Comparison of ENCODE assay signal across 35 cellular contexts in the genomic region with DNA sequence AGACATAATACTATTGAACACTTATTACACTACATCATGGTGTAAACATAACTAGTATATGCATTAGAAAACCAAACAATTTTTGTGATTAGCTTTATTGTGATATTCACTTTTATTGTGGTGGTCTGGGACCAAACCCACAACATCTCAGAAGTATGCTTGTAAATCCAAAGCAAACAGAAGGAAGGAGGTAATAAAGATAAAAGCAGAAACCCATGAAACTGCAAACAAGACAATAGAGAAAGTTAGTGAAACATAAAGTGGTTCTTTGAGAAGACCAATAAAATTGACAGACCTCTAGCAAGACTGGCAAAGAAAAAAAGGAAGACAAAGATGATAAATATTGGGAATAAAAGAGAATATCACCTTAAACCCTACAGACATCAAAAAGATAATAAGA.
"Had no signal": no experiment of that assay in that cellular context is flagged by ENCODE, and none has a peak within 500 bp of the region (broad histone marks: within the 10 kb centered on the region; RNA-seq: fewer than 3 reads in every experiment).

No MANE protein-coding gene starts in this region.

- H3K27ac ChIP-seq: ascending aorta, cardiac muscle cell, colonic mucosa, VCaP had no signal

- H3K4me3 Mint-ChIP-seq: activated CD4-positive, alpha-beta memory T cell treated with anti-CD3 and anti-CD28 coated beads, Interleukin-2, amount 10 ng/mL, durations not matched to agents 7 days and 5 days; activated CD4-positive, alpha-beta T cell treated with anti-CD3 and anti-CD28 coated beads for 36 hours; activated CD4-positive, alpha-beta T cell treated with anti-CD3 and anti-CD28 coated beads, Interleukin-2, amount 10 ng/mL, durations not matched to agents 7 days and 5 days; activated CD8-positive, alpha-beta memory T cell treated with anti-CD3 and anti-CD28 coated beads, Interleukin-2, amount 10 ng/mL, durations not matched to agents 7 days and 5 days; activated CD8-positive, alpha-beta T cell treated with anti-CD3 and anti-CD28 coated beads, Interleukin-2, amount 10 ng/mL, durations not matched to agents 7 days and 5 days; activated naive CD4-positive, alpha-beta T cell treated with anti-CD3 and anti-CD28 coated beads, Interleukin-2, amount 10 ng/mL, durations not matched to agents 7 days and 5 days; activated naive CD4-positive, alpha-beta T cell treated with anti-CD3 and anti-CD28 coated beads, Interleukin-2, amount 50 U/mL, for 24 hours; activated naive CD8-positive, alpha-beta T cell; activated naive CD8-positive, alpha-beta T cell treated with anti-CD3 and anti-CD28 coated beads, Interleukin-2, amount 10 ng/mL, durations not matched to agents 7 days and 5 days; activated naive CD8-positive, alpha-beta T cell treated with anti-CD3 and anti-CD28 coated beads, Interleukin-2, amount 50 U/mL, for 24 hours; activated T-cell treated with anti-CD3 and anti-CD28 coated beads, Interleukin-2, amount 50 U/mL, for 24 hours; brain; T-helper 1 cell treated with Interleukin-12 subunit alpha and Interleukin-12 subunit beta and Interleukin-4 antibody, amounts not matched to agents 30 μg/mL and 1 μg/mL, for 36 hours; T-helper 2 cell treated with Interferon-gamma antibody and Interleukin-4, amounts not matched to agents 5 μg/mL and 100 μg/mL, for 36 hours had no signal

- H3K27me3 ChIP-seq: ascending aorta, cardiac muscle cell, colonic mucosa had no signal

- H3K4me3 ChIP-seq: ascending aorta, cardiac muscle cell, colonic mucosa had no signal

- H3K27ac Mint-ChIP-seq: activated CD4-positive, alpha-beta memory T cell treated with anti-CD3 and anti-CD28 coated beads, Interleukin-2, amount 10 ng/mL, durations not matched to agents 7 days and 5 days; activated CD4-positive, alpha-beta T cell treated with anti-CD3 and anti-CD28 coated beads for 36 hours; activated CD4-positive, alpha-beta T cell treated with anti-CD3 and anti-CD28 coated beads, Interleukin-2, amount 10 ng/mL, durations not matched to agents 7 days and 5 days; activated CD8-positive, alpha-beta memory T cell treated with anti-CD3 and anti-CD28 coated beads, Interleukin-2, amount 10 ng/mL, durations not matched to agents 7 days and 5 days; activated CD8-positive, alpha-beta T cell treated with anti-CD3 and anti-CD28 coated beads, Interleukin-2, amount 10 ng/mL, durations not matched to agents 7 days and 5 days; activated naive CD4-positive, alpha-beta T cell treated with anti-CD3 and anti-CD28 coated beads, Interleukin-2, amount 10 ng/mL, durations not matched to agents 7 days and 5 days; activated naive CD4-positive, alpha-beta T cell treated with anti-CD3 and anti-CD28 coated beads, Interleukin-2, amount 50 U/mL, for 24 hours; activated naive CD8-positive, alpha-beta T cell; activated naive CD8-positive, alpha-beta T cell treated with anti-CD3 and anti-CD28 coated beads, Interleukin-2, amount 10 ng/mL, durations not matched to agents 7 days and 5 days; activated naive CD8-positive, alpha-beta T cell treated with anti-CD3 and anti-CD28 coated beads, Interleukin-2, amount 50 U/mL, for 24 hours; activated T-cell treated with anti-CD3 and anti-CD28 coated beads, Interleukin-2, amount 50 U/mL, for 24 hours; activated T-helper 2 cell treated with anti-CD3 and anti-CD28 coated beads, Interferon-gamma antibody, Interleukin-2, Interleukin-4, amounts not matched to agents 10 μg/mL and 5 μg/mL and 100 μg/mL, durations not matched to agents 14 hours and 24 hours and 36 hours; brain; T-helper 1 cell treated with Interleukin-12 subunit alpha and Interleukin-12 subunit beta and Interleukin-4 antibody, amounts not matched to agents 30 μg/mL and 1 μg/mL, for 36 hours; T-helper 2 cell treated with Interferon-gamma antibody and Interleukin-4, amounts not matched to agents 5 μg/mL and 100 μg/mL, for 36 hours had no signal

- H3K9me3 ChIP-seq: colonic mucosa had no signal

- H3K4me1 ChIP-seq: ascending aorta, colonic mucosa had no signal

- H3K36me3 ChIP-seq: ascending aorta, cardiac muscle cell, colonic mucosa had no signal

- DNase-seq: activated CD4-positive, alpha-beta memory T cell treated with anti-CD3 and anti-CD28 coated beads, Interleukin-2, amount 10 ng/mL, durations not matched to agents 7 days and 5 days; activated CD4-positive, alpha-beta T cell treated with anti-CD3 and anti-CD28 coated beads for 1 hour; activated CD4-positive, alpha-beta T cell treated with anti-CD3 and anti-CD28 coated beads for 36 hours; activated CD4-positive, alpha-beta T cell treated with anti-CD3 and anti-CD28 coated beads for 48 hours; activated CD4-positive, alpha-beta T cell treated with anti-CD3 and anti-CD28 coated beads, Interleukin-2, amount 10 ng/mL, durations not matched to agents 7 days and 5 days; activated CD4-positive, alpha-beta T cell treated with anti-CD3 and anti-CD28 coated beads, Interleukin-2, amount 50 U/mL, for 48 hours; activated CD4-positive, CD25-positive, alpha-beta regulatory T cell; activated CD8-positive, alpha-beta memory T cell treated with anti-CD3 and anti-CD28 coated beads for 24 hours; activated CD8-positive, alpha-beta memory T cell treated with anti-CD3 and anti-CD28 coated beads, Interleukin-2, amount 10 ng/mL, durations not matched to agents 7 days and 5 days; activated CD8-positive, alpha-beta memory T cell treated with anti-CD3 and anti-CD28 coated beads, Interleukin-2, amount 50 U/mL, for 48 hours; activated CD8-positive, alpha-beta T cell treated with anti-CD3 and anti-CD28 coated beads, Interleukin-2, amount 10 ng/mL, durations not matched to agents 7 days and 5 days; activated effector memory CD4-positive, alpha-beta T cell treated with Interleukin-2 at 50 U/mL for 16 hours; activated gamma-delta T cell; activated naive CD4-positive, alpha-beta T cell treated with anti-CD3 and anti-CD28 coated beads, Interleukin-2, amount 10 ng/mL, durations not matched to agents 7 days and 5 days; activated naive CD4-positive, alpha-beta T cell treated with Interleukin-2 at 50 U/mL for 16 hours; activated naive CD8-positive, alpha-beta T cell treated with anti-CD3 and anti-CD28 coated beads, Interleukin-2, amount 10 ng/mL, durations not matched to agents 7 days and 5 days; activated naive CD8-positive, alpha-beta T cell treated with anti-CD3 and anti-CD28 coated beads, Interleukin-2, amount 50 U/mL, for 24 hours; activated T-cell treated with anti-CD3 and anti-CD28 coated beads, Interleukin-2, amount 50 U/mL, for 24 hours; activated T-cell treated with anti-CD3 and anti-CD28 coated beads, Interleukin-2, amount 50 U/mL, for 48 hours; amygdala; anterior cingulate cortex; caudate nucleus; colonic mucosa; T-helper 2 cell; T-helper 9 cell had no signal

- H3K27me3 Mint-ChIP-seq: activated CD4-positive, alpha-beta T cell treated with anti-CD3 and anti-CD28 coated beads for 36 hours; activated CD4-positive, alpha-beta T cell treated with anti-CD3 and anti-CD28 coated beads, Interleukin-2, amount 10 ng/mL, durations not matched to agents 7 days and 5 days; activated naive CD4-positive, alpha-beta T cell treated with anti-CD3 and anti-CD28 coated beads, Interleukin-2, amount 50 U/mL, for 24 hours; activated naive CD8-positive, alpha-beta T cell; activated naive CD8-positive, alpha-beta T cell treated with anti-CD3 and anti-CD28 coated beads, Interleukin-2, amount 50 U/mL, for 24 hours; activated T-cell treated with anti-CD3 and anti-CD28 coated beads, Interleukin-2, amount 50 U/mL, for 24 hours; brain had no signal

- H3K36me3 Mint-ChIP-seq: brain had no signal

- ATAC-seq: activated CD4-positive, alpha-beta T cell treated with anti-CD3 and anti-CD28 coated beads for 36 hours; activated CD4-positive, CD25-positive, alpha-beta regulatory T cell treated with anti-CD3 and anti-CD28 coated beads, Interleukin-2, amount 50 U/mL, for 24 hours; activated CD8-positive, alpha-beta memory T cell treated with anti-CD3 and anti-CD28 coated beads, Interleukin-2, amount 10 ng/mL, durations not matched to agents 7 days and 5 days; activated CD8-positive, alpha-beta T cell treated with anti-CD3 and anti-CD28 coated beads, Interleukin-2, amount 10 ng/mL, durations not matched to agents 7 days and 5 days; activated naive CD8-positive, alpha-beta T cell treated with anti-CD3 and anti-CD28 coated beads, Interleukin-2, amount 50 U/mL, for 24 hours had no signal

- H3K4me1 Mint-ChIP-seq: activated CD4-positive, alpha-beta memory T cell treated with anti-CD3 and anti-CD28 coated beads, Interleukin-2, amount 10 ng/mL, durations not matched to agents 7 days and 5 days; activated CD4-positive, alpha-beta T cell treated with anti-CD3 and anti-CD28 coated beads for 36 hours; activated CD4-positive, alpha-beta T cell treated with anti-CD3 and anti-CD28 coated beads, Interleukin-2, amount 10 ng/mL, durations not matched to agents 7 days and 5 days; activated CD8-positive, alpha-beta memory T cell treated with anti-CD3 and anti-CD28 coated beads, Interleukin-2, amount 10 ng/mL, durations not matched to agents 7 days and 5 days; activated naive CD4-positive, alpha-beta T cell treated with anti-CD3 and anti-CD28 coated beads, Interleukin-2, amount 10 ng/mL, durations not matched to agents 7 days and 5 days; activated naive CD4-positive, alpha-beta T cell treated with anti-CD3 and anti-CD28 coated beads, Interleukin-2, amount 50 U/mL, for 24 hours; activated naive CD8-positive, alpha-beta T cell treated with anti-CD3 and anti-CD28 coated beads, Interleukin-2, amount 10 ng/mL, durations not matched to agents 7 days and 5 days; brain had no signal
